ENCODE assay signal across 23 cellular contexts in the genomic region with DNA sequence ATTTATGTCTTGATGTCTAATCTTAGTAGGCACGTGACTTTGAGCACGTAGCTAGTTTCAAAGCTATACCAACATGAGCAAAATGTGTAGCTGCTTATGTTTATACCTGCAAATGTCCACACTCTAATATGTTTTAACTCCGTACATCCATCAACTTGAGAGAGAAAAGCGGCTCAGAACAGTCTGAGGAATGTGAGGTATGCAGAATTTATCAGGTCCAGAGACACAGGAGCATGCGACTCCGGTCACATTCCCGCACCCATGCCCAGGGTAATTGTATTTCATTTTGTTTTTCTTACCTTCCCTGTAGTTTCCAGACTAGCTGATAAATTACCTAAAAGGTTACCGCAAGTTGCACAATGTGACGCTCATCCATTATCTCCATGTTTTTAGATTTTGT. TPM values are rescaled to one million over a fixed set of nuclear protein-coding genes. Genes with fewer than 3 reads are reported as not detected.
DNase-seq lines count a peak whose midpoint lies in the region; ATAC-seq, FAIRE-seq and TF ChIP-seq lines count a peak whose summit lies in the region.
"Had no signal": no experiment of that assay in that cellular context is flagged by ENCODE, and none has a peak within 500 bp of the region (broad histone marks: within the 10 kb centered on the region; RNA-seq: fewer than 3 reads in every experiment).

No MANE protein-coding gene starts in this region.

- CTCF ChIA-PET in H1 (lab: Charles Lee; ENCODE audit: partially characterized antibody) = no interaction called here

- DNase-seq in GM23338 (ENCODE audit: low spot score) (peak; percentile 56), H1 (ENCODE audit: low read depth in 1 of 2, low spot score in 2 of 2) (no peak), mesothelial cell of epicardium (ENCODE audit: low spot score in 2 of 2, unreplicated experiment in 2 of 2) (no peak), retinal pigment epithelial cell (ENCODE audit: low read depth) (peak; percentile 38), iPS-NIHi11 (ENCODE audit: low spot score) (no peak)
- DNase-seq: BE2C; CD4-positive, CD25-positive, alpha-beta regulatory T cell; DMS 273 treated with DMSO at 0.1 percent for 48 hours; DMS79 treated with DMSO at 0.1 percent for 48 hours; GOT3; MG63; NCI-H1417 treated with DMSO at 0.1 percent for 48 hours; NCI-H187; NCI-H2107; NCI-H446 treated with DMSO at 0.1 percent for 48 hours; NCI-H526 treated with DMSO at 0.1 percent for 48 hours had no signal

- H3K27ac ChIP-seq in GM23338 (ENCODE audit: low read depth) (no peak overlapping the region), H1 (ENCODE audit: low read depth, low read length) (no peak overlapping the region)
- H3K27ac ChIP-seq: SJSA1 had no signal

- H3K27me3 Mint-ChIP-seq in GM23338 (ENCODE audit: insufficient read depth, low read depth, poor library complexity) = peaks cover 11% of the 10 kb centered on the region
- H3K27me3 Mint-ChIP-seq in mesothelial cell of epicardium (ENCODE audit: low read depth) = no peaks in the 10 kb centered on the region

- no peak overlapping the region for H3K4ac ChIP-seq in H1 (replicated peaks; ENCODE audit: insufficient read length, low read depth, low read length)

- H3K27ac Mint-ChIP-seq in GM23338 (no peak overlapping the region), mesothelial cell of epicardium (peak overlapping the region; percentile 99)
- H3K27ac Mint-ChIP-seq: CD4-positive, CD25-positive, alpha-beta regulatory T cell had no signal

- no peak for FAIRE-seq in H1 (lab: Jason Lieb, UNC)
- FAIRE-seq: GM12891 had no signal

- H2BK12ac ChIP-seq in H1 (ENCODE audit: low read depth, low read length) = peak overlapping the region; percentile 41; the same call in 1 of the 2 replicates

- peaks cover 24% of the 10 kb centered on the region for H3K9me3 Mint-ChIP-seq in GM23338
- H3K9me3 Mint-ChIP-seq in mesothelial cell of epicardium = peaks cover 10% of the 10 kb centered on the region

- H3K56ac ChIP-seq in H1 (replicated peaks; ENCODE audit: insufficient read length, low read depth, low read length) = no peak overlapping the region

- no peak overlapping the region for H2BK15ac ChIP-seq in H1 (ENCODE audit: low read length)

- H3K18ac ChIP-seq in H1 (ENCODE audit: extremely low read depth, low read length) = no peak overlapping the region

- H3K4me3 ChIP-seq in GM23338 (no peak overlapping the region), H1 (ENCODE audit: extremely low read depth in 1 of 4, insufficient read depth in 2 of 4, low read depth in 3 of 4, low read length in 4 of 4) (no peak overlapping the region), retinal pigment epithelial cell (ENCODE audit: low read length) (no peak overlapping the region)
- H3K4me3 ChIP-seq: MG63, SJSA1 had no signal

- peak overlapping the region; percentile 21 for H2BK120ac ChIP-seq in H1 (replicated peaks; ENCODE audit: low read depth, low read length)

- H3K36me3 Mint-ChIP-seq in GM23338 (ENCODE audit: low read depth) (peaks cover 14% of the 10 kb centered on the region), mesothelial cell of epicardium (peaks cover 5% of the 10 kb centered on the region)
- H3K36me3 Mint-ChIP-seq: CD4-positive, CD25-positive, alpha-beta regulatory T cell had no signal

- H3K9me3 ChIP-seq in H1 (ENCODE audit: insufficient read depth in 2 of 2, low read depth in 1 of 2, low read length in 1 of 2) = peaks cover 0 to 4% of the 10 kb centered on the region in 2 experiments; a peak in 3 of 4 replicates
- H3K9me3 ChIP-seq: BE2C, MG63, SJSA1 had no signal

- H3K27me3 ChIP-seq in GM23338 (ENCODE audit: insufficient read depth) = no peaks in the 10 kb centered on the region
- no peaks in the 10 kb centered on the region; a peak in 2 of 7 replicates for H3K27me3 ChIP-seq in H1 (replicated peaks in 1 of 4; ENCODE audit: control insufficient read depth in 3 of 4, extremely low read depth in 1 of 4, insufficient read depth in 3 of 4, low read length in 3 of 4)
- H3K27me3 ChIP-seq: BE2C, MG63, SJSA1 had no signal

- no peak for TF ChIP-seq CTCF in GM23338 (conservative IDR thresholded peaks at IDR 0.05; ENCODE audit: low read depth in 2 of 2)
- TF ChIP-seq CTCF in H1 (IDR thresholded peaks at IDR 0.05; ENCODE audit: control extremely low read depth in 1 of 3, insufficient read depth in 1 of 3, low read depth in 1 of 3, low read length in 3 of 3) = no peak
- TF ChIP-seq CTCF in mesothelial cell of epicardium (IDR thresholded peaks at IDR 0.05; ENCODE audit: unreplicated experiment) = no peak
- TF ChIP-seq CTCF in retinal pigment epithelial cell (conservative IDR thresholded peaks at IDR 0.05; ENCODE audit: low read depth, low read length) = no peak

- no peak overlapping the region for H2BK5ac ChIP-seq in H1 (ENCODE audit: low read depth, low read length)

- no peaks in the 10 kb centered on the region; the same call in 1 of the 2 replicates for H3K23me2 ChIP-seq in H1 (ENCODE audit: low read depth, low read length)

- H3K9ac ChIP-seq in H1 (replicated peaks in 1 of 4; ENCODE audit: extremely low read depth in 1 of 4, low read depth in 3 of 4, low read length in 3 of 4) = no peak overlapping the region

- ATAC-seq in GM23338 = no peak
- ATAC-seq in HG03175 (IDR thresholded peaks at IDR 0.05; ENCODE audit: unreplicated experiment) = no peak
- no peak for ATAC-seq in HG03457 (IDR thresholded peaks at IDR 0.05; ENCODE audit: unreplicated experiment)
- ATAC-seq: HCT116 had no signal

- H3K14ac ChIP-seq in H1 (ENCODE audit: insufficient read length) = no peak overlapping the region

- H4K5ac ChIP-seq in H1 (ENCODE audit: insufficient read length, low read depth, low read length) = no peak overlapping the region

- no peak overlapping the region for H3K4me3 Mint-ChIP-seq in GM23338
- H3K4me3 Mint-ChIP-seq in mesothelial cell of epicardium = no peak overlapping the region
- H3K4me3 Mint-ChIP-seq: CD4-positive, CD25-positive, alpha-beta regulatory T cell had no signal

- H3K36me3 ChIP-seq in GM23338 (ENCODE audit: insufficient read depth) (no peaks in the 10 kb centered on the region; the same call in 1 of the 2 replicates), H1 (ENCODE audit: control insufficient read depth in 2 of 4, insufficient read depth in 4 of 4, low read length in 3 of 4) (no peaks in the 10 kb centered on the region)
- H3K36me3 ChIP-seq: BE2C, MG63, SJSA1 had no signal

- H3K23ac ChIP-seq in H1 (ENCODE audit: insufficient read length) = no peak overlapping the region

- H3F3A ChIP-seq in GM23338 (replicated peaks; ENCODE audit: low read depth) = no peaks in the 10 kb centered on the region

- no peak for TF ChIP-seq POLR2A in H1 (IDR thresholded peaks at IDR 0.05; ENCODE audit: control extremely low read depth in 1 of 2, low read depth in 2 of 2, low read length in 2 of 2)

- H2AFZ ChIP-seq in GM23338 (no peak overlapping the region), H1 (ENCODE audit: low read length) (no peak overlapping the region)

- no peak for TF ChIP-seq RAD21 in H1 (IDR thresholded peaks at IDR 0.05 in 1 of 2, conservative IDR thresholded peaks at IDR 0.05 in 1 of 2; ENCODE audit: low read depth in 2 of 2, low read length in 2 of 2)

- H3K9me2 ChIP-seq in GM23338 (ENCODE audit: insufficient read depth) = peaks cover 9% of the 10 kb centered on the region

- no peak for TF ChIP-seq EP300 in H1 (IDR thresholded peaks at IDR 0.05; ENCODE audit: borderline replicate concordance in 1 of 2, low read depth in 2 of 2, low read length in 2 of 2)

- peaks cover 48% of the 10 kb centered on the region for H3K4me1 Mint-ChIP-seq in GM23338
- H3K4me1 Mint-ChIP-seq in mesothelial cell of epicardium = peaks cover 66% of the 10 kb centered on the region

- WGBS in H1 (ENCODE audit: extremely low coverage in 1 of 2, insufficient coverage in 1 of 2, insufficient read length in 1 of 2, insufficient replicate concordance in 2 of 2, low coverage in 1 of 2, low lambda C conversion rate in 2 of 2, missing lambda C conversion rate in 1 of 2), 2 experiments = 80% methylated on average over 9 of the region's 9 CpGs; no CpG with 5 or more reads in 1 of the 2 experiments

- H3K4me2 ChIP-seq in GM23338 (no peak overlapping the region), H1 (ENCODE audit: insufficient read depth in 1 of 2, low read depth in 2 of 2, low read length in 2 of 2) (no peak overlapping the region)

- H3K79me1 ChIP-seq in H1 (ENCODE audit: low read depth, low read length) = no peaks in the 10 kb centered on the region

- no peak overlapping the region for H4K8ac ChIP-seq in H1 (ENCODE audit: extremely low read depth, insufficient read depth, low read length)

- H4K20me1 ChIP-seq in GM23338 (replicated peaks; ENCODE audit: insufficient read depth) (no peaks in the 10 kb centered on the region), H1 (replicated peaks in 1 of 2; ENCODE audit: control insufficient read depth in 1 of 2, insufficient read depth in 2 of 2, low read length in 2 of 2) (no peaks in the 10 kb centered on the region)

- POLR2A ChIA-PET in H1 (lab: Charles Lee; ENCODE audit: partially characterized antibody) = no interaction called here

- no peak overlapping the region for H4K91ac ChIP-seq in H1 (replicated peaks; ENCODE audit: insufficient read length, low read length)

- H3K79me2 ChIP-seq in GM23338 (replicated peaks; ENCODE audit: insufficient read depth) (no peaks in the 10 kb centered on the region), H1 (ENCODE audit: control insufficient read depth in 1 of 2, insufficient read depth in 2 of 2, low read length in 2 of 2) (no peaks in the 10 kb centered on the region)

- no peak overlapping the region for H2AK5ac ChIP-seq in H1 (ENCODE audit: low read depth, low read length)

- 0 out of 2 replicates have a peak overlapping the region, but pooled peaks have one; percentile 49 for H2BK20ac ChIP-seq in H1 (ENCODE audit: low read length)

- H3K4me1 ChIP-seq in GM23338 (ENCODE audit: insufficient read depth) (peaks cover 37% of the 10 kb centered on the region), H1 (replicated peaks in 1 of 4; ENCODE audit: control insufficient read depth in 3 of 4, insufficient read depth in 4 of 4, low read length in 3 of 4) (peaks cover 0 to 24% (median 8%) of the 10 kb centered on the region in 4 experiments)
- H3K4me1 ChIP-seq: SJSA1 had no signal

TF ChIP-seq in GM23338, 12 proteins besides CTCF, POLR2A, EP300 and RAD21 (continues in another document):
- no peak for TF ChIP-seq CREB1 (CRISPR knock-in tag; IDR thresholded peaks at IDR 0.05; ENCODE audit: low read depth)

RNA-seq across cellular contexts. Expression of a gene that starts 39.9 kb away (rescaled TPM):
- total RNA-seq in GM23338 (2014; rRNA removed; shearing (Covaris generic)) = 0.70 and 1.4 TPM in 2 replicates
- polyA plus RNA-seq in GM23338 (2016; fragmentation: Nextera tagmentation; extraction: Ambion mirVana) (2.1 and 2.6 TPM in 2 replicates), H1 (2011; rRNA removed) (1.4 and 2.2 TPM in 2 replicates)
- 1.1 TPM in 2 replicates for total RNA-seq in H1 (2021; fragmentation: NEBNext Ultra II Directional; extraction: Animal tissue kit (Norgen Biotek cat#: 25700))
- 1.9 TPM for polyA plus RNA-seq in H1 (2011; cell fraction: cytosol; rRNA removed)
- 2.0 TPM for polyA plus RNA-seq in H1 (2011; cell fraction: nucleus; rRNA removed)
- polyA plus RNA-seq in H1 (2012, experiment 1 of 2) = 1.0 to 1.4 TPM (median 1.1 TPM) in 4 replicates
- 0.50 TPM for polyA plus RNA-seq in H1 (2012, experiment 2 of 2)
- polyA plus RNA-seq in H1 (2013, experiment 1 of 2) = 2.3 TPM
- polyA plus RNA-seq in H1 (2013, experiment 2 of 2) = 1.5 TPM
- 1.5 and 1.8 TPM in 2 replicates for polyA minus RNA-seq in H1 (2011; rRNA and poly(A)+ RNA removed)
- polyA minus RNA-seq in H1 (2011; cell fraction: cytosol; rRNA and poly(A)+ RNA removed) = 1.5 TPM
- polyA minus RNA-seq in H1 (2011; cell fraction: nucleus; rRNA and poly(A)+ RNA removed) = 1.5 TPM
- total RNA-seq in mesothelial cell of epicardium = 1.1 TPM in 3 replicates
- total RNA-seq: A673; CD4-positive, CD25-positive, alpha-beta regulatory T cell; LHCN-M2; SJSA1 had no signal

Comparison
In these comparisons a context has a peak if more than half of its experiments do, and no peak if none do; other contexts are left out.
1. DNase-seq: peak in GM23338 (single experiment) and retinal pigment epithelial cell (single experiment); none in H1 (0 of 2), mesothelial cell of epicardium (0 of 2) and iPS-NIHi11 (single experiment).